Comparison of ENCODE assay signal across 8 cellular contexts in the genomic region with DNA sequence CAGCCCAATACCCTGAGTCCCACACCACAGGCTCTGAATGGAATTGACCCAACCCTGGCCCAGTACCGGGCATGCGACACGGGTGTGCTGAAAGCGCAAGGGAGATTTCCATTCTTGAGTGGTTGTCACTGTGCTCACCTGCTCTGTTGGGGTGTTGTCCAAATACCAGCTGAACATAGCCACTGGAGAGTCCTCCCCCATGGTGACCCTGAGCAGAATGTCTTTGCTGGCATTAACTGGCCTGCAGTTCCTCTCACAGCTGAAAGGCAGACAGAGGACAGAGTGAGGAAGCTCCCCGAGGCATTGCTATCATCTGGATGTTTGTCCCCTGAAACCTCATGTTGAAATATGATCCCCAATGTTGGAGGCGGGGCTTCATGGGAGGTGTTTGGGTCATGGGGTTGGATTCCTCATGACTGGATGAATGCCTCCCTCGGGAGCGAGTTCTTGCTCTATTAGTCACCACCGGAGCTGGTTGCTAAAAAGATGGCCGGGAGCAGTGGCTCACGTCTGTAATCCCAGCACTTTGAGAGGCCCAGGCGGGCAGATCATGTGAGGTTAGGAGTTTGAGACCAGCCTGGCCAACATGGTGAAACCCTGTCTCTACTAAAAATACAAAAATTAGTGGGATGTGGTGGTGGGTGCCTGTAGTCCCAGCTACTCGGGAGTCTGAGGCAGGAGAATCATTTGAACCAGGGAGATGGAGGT. TPM values are rescaled to one million over a fixed set of nuclear protein-coding genes. Genes with fewer than 3 reads are reported as not detected.
DNase-seq lines count a peak whose midpoint lies in the region; ATAC-seq, FAIRE-seq and TF ChIP-seq lines count a peak whose summit lies in the region.

No MANE protein-coding gene starts in this region.

- peak in 1 of 2 donors; percentile 74 for TF ChIP-seq EP300 in tibial nerve (IDR thresholded peaks at IDR 0.05)

- peak in 1 of 2 donors; percentile 19 for TF ChIP-seq POLR2A in tibial nerve (IDR thresholded peaks at IDR 0.05)

- in situ Hi-C loops in mammary epithelial cell (cut with MboI; ENCODE audit: low sequenced_read_pairs in 2 of 2): no loop called here

- FAIRE-seq in kidney (lab: Jason Lieb, UNC) (no peak), frontal cortex (lab: Jason Lieb, UNC) (no peak)

- TF ChIP-seq CTCF in mammary epithelial cell (conservative IDR thresholded peaks at IDR 0.05 in 1 of 2, IDR thresholded peaks at IDR 0.05 in 1 of 2; ENCODE audit: extremely low read depth in 1 of 2, insufficient read depth in 1 of 2, low read depth in 1 of 2, low read length in 2 of 2): no peak
- TF ChIP-seq CTCF in kidney (IDR thresholded peaks at IDR 0.05; ENCODE audit: borderline replicate concordance, extremely low read depth, insufficient read depth): no peak
- TF ChIP-seq CTCF in tibial nerve (IDR thresholded peaks at IDR 0.05): no peak

- H3K9ac ChIP-seq in mammary epithelial cell (ENCODE audit: insufficient read depth, low read length) (no peak overlapping the region), kidney (ENCODE audit: low read length in 2 of 2) (no peak overlapping the region)

- CTCF ChIA-PET in mammary epithelial cell (lab: Charles Lee; ENCODE audit: low non-redundant PET): interaction anchor here (0.6 kb wide), 1 partner anchor 80 kb away, joined by 4 read pairs; no protein-coding TSS in a partner anchor

- TSS peak; percentile 99 for BruUV-seq in mammary epithelial cell (replicated peaks; lab: Mats Ljungman, UMichigan)

- peak overlapping the region; percentile 34 for H2AFZ ChIP-seq in mammary epithelial cell (ENCODE audit: low read depth, low read length)

- dilution Hi-C loops in mammary epithelial cell (cut with HindIII; ENCODE audit: low sequenced_read_pairs): no loop called here

- H3K27me3 ChIP-seq in MG63 (no peaks in the 10 kb centered on the region), mammary epithelial cell (ENCODE audit: insufficient read depth, low read length) (no peaks in the 10 kb centered on the region), tibial nerve (no peaks in the 10 kb centered on the region)

- intact Hi-C loops in mammary epithelial cell (cut with micrococcal nuclease): loop anchor here (1.0 to 2.0 kb wide), 3 partner anchors 54 to 104 kb away; partner anchors contain the start of genes C16orf46 and GCSH
- intact Hi-C loops in kidney (cut with DNase I): no loop called here

- no peaks in the 10 kb centered on the region for H4K20me1 ChIP-seq in mammary epithelial cell (ENCODE audit: insufficient read depth, low read length)

- WGBS in mammary epithelial cell (ENCODE audit: low coverage, missing lambda C conversion rate): 35% methylated on average over 12 of the region's 13 CpGs
- 21 to 36% methylated on average over 12 to 13 of the region's 13 CpGs for WGBS in tibial nerve, 2 donors

- H3K4me1 ChIP-seq in mammary epithelial cell (ENCODE audit: insufficient read depth, low read length): peaks cover 8% of the 10 kb centered on the region
- peaks cover 0 to 3% of the 10 kb centered on the region in 2 donors for H3K4me1 ChIP-seq in kidney (ENCODE audit: control insufficient read depth in 1 of 2, insufficient read depth in 1 of 2, low read depth in 1 of 2, low read length in 2 of 2)
- H3K4me1 ChIP-seq in tibial nerve: peaks cover 0 to 10% (median 0%) of the 10 kb centered on the region in 4 donors

- H3K4me3 ChIP-seq in MG63 (no peak overlapping the region), mammary epithelial cell (replicated peaks in 1 of 3; ENCODE audit: insufficient read depth in 1 of 3, low read depth in 2 of 3, low read length in 3 of 3) (no peak overlapping the region), kidney (ENCODE audit: low read length in 2 of 2) (no peak overlapping the region), tibial nerve (peak overlapping the region in 1 of 4 donors; percentile 11)

- DNase-seq in AG20443 (ENCODE audit: low spot score): peak; percentile 92
- peak; percentile 90 for DNase-seq in MG63
- DNase-seq in mammary epithelial cell: peak; percentile 95
- DNase-seq in kidney: peak; percentile 92
- peak; percentile 88 to 96 for DNase-seq in tibial nerve (ENCODE audit: low spot score in 2 of 2)
- no peak for DNase-seq in frontal cortex (ENCODE audit: low spot score in 2 of 2)

- H3K4me2 ChIP-seq in mammary epithelial cell (ENCODE audit: insufficient read depth, low read depth, low read length): peak overlapping the region; percentile 34

- ATAC-seq in HG02798 (IDR thresholded peaks at IDR 0.05; ENCODE audit: poor library complexity, unreplicated experiment) (no peak), GM18873 (IDR thresholded peaks at IDR 0.05; ENCODE audit: low FRiP score, unreplicated experiment) (no peak)

- H3K36me3 ChIP-seq in MG63 (no peaks in the 10 kb centered on the region), mammary epithelial cell (ENCODE audit: insufficient read depth, low read length) (no peaks in the 10 kb centered on the region), kidney (ENCODE audit: control insufficient read depth in 1 of 2, insufficient read depth in 2 of 2, low read length in 2 of 2) (no peaks in the 10 kb centered on the region), tibial nerve (no peaks in the 10 kb centered on the region)

- H3K9me3 ChIP-seq in MG63 (no peaks in the 10 kb centered on the region), mammary epithelial cell (replicated peaks; ENCODE audit: insufficient read depth, low read length) (no peaks in the 10 kb centered on the region), kidney (ENCODE audit: control insufficient read depth in 1 of 2, low read length in 2 of 2) (no peaks in the 10 kb centered on the region), tibial nerve (no peaks in the 10 kb centered on the region)

- H3K79me2 ChIP-seq in mammary epithelial cell (ENCODE audit: insufficient read depth, low read length): no peaks in the 10 kb centered on the region

- peak overlapping the region; percentile 40 for H3K27ac ChIP-seq in mammary epithelial cell (ENCODE audit: insufficient read depth, low read depth, low read length)
- H3K27ac ChIP-seq in kidney (ENCODE audit: low read depth in 2 of 2, low read length in 2 of 2): peak overlapping the region in 1 of 2 donors; percentile 4
- H3K27ac ChIP-seq in tibial nerve: peak overlapping the region; percentile 15 to 70 (median 60)

RNA-seq across cellular contexts. Expression of gene BCO1, which starts 57.3 kb away (rescaled TPM):
- not detected in 2 replicates for total RNA-seq in MG63 (2014; rRNA removed; shearing (Covaris generic); ENCODE audit: low replicate concordance)
- total RNA-seq in mammary epithelial cell (not detected), kidney (3.0 TPM), tibial nerve (not detected), frontal cortex (under 0.01 TPM)
- polyA plus RNA-seq in mammary epithelial cell (not detected), kidney (ENCODE audit: insufficient read depth, low read depth, low replicate concordance) (1.4 TPM)
- polyA minus RNA-seq in mammary epithelial cell: 0.36 TPM

Comparison
In these comparisons a context has a peak if more than half of its experiments do, and no peak if none do; other contexts are left out.
1. DNase-seq: peak in AG20443 (single experiment), MG63 (single experiment), mammary epithelial cell (single experiment), kidney (single experiment) and tibial nerve (2 of 2); none in frontal cortex (0 of 2).